ENCODE assay signal across 17 cellular contexts in the genomic region with DNA sequence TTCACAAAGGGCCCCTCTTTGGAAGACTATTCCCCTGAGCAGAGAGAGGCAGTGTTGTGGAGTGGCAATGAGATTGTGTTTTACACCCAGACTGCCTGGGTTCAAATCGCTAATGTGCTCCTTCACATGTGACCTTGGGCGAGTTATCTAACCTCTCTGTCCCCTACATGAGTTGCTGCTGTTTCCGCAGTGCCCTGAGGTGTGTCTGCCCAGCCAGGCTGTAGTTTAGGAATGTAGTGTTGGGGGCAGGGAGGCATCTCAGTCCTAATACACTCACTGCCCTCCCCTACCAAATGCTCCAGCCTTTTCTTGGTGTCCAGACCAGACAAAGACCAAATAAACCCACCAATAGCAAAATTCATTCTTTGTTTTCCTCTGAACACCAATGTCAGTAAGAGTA.
"Had no signal": no experiment of that assay in that cellular context is flagged by ENCODE, and none has a peak within 500 bp of the region (broad histone marks: within the 10 kb centered on the region; RNA-seq: fewer than 3 reads in every experiment).

No MANE protein-coding gene starts in this region.

- H3K4me2 ChIP-seq: neural progenitor cell had no signal

- H3K4me3 ChIP-seq: neural progenitor cell, ovary, tibial artery, vagina had no signal

- H3K4me3 Mint-ChIP-seq: activated CD4-positive, alpha-beta T cell treated with anti-CD3 and anti-CD28 coated beads, Interleukin-2, amount 10 ng/mL, durations not matched to agents 7 days and 5 days; effector memory CD8-positive, alpha-beta T cell; neural progenitor cell; T-helper 1 cell treated with Interleukin-12 subunit alpha and Interleukin-12 subunit beta and Interleukin-4 antibody, amounts not matched to agents 30 μg/mL and 1 μg/mL, for 36 hours had no signal

- ATAC-seq: foreskin keratinocyte, left colon had no signal

- H3K9me3 ChIP-seq: ovary, vagina had no signal

- H3K9me3 Mint-ChIP-seq: activated CD4-positive, alpha-beta T cell treated with anti-CD3 and anti-CD28 coated beads, Interleukin-2, amount 10 ng/mL, durations not matched to agents 7 days and 5 days; effector memory CD8-positive, alpha-beta T cell had no signal

- H3K9ac ChIP-seq: neural progenitor cell had no signal

- H3K27ac ChIP-seq: brain microvascular endothelial cell, foreskin keratinocyte, neural progenitor cell, ovary, tibial artery, vagina had no signal

- H3K36me3 ChIP-seq: brain microvascular endothelial cell, neural progenitor cell, ovary, tibial artery, vagina had no signal

- DNase-seq: activated CD4-positive, alpha-beta T cell treated with anti-CD3 and anti-CD28 coated beads, Interleukin-2, amount 10 ng/mL, durations not matched to agents 7 days and 5 days; activated naive CD4-positive, alpha-beta T cell treated with Interleukin-2 at 50 U/mL for 16 hours; anterior cingulate cortex; brain microvascular endothelial cell; cerebellar nuclear complex; effector memory CD8-positive, alpha-beta T cell; foreskin keratinocyte; head of caudate nucleus; left colon; mammary epithelial cell; ovary; stimulated activated CD4-positive, alpha-beta T cell treated with anti-CD3 and anti-CD28 coated beads, Interleukin-12 subunit alpha, Interleukin-12 subunit beta, amount 100 ng/mL, for 4 hours; stimulated activated CD4-positive, alpha-beta T cell treated with anti-CD3 and anti-CD28 coated beads, Interleukin-2, amount 100 ng/mL, for 24 hours; tibial artery had no signal

- H3K27me3 ChIP-seq: brain microvascular endothelial cell, neural progenitor cell, ovary, tibial artery, vagina had no signal

- H3K27ac Mint-ChIP-seq: activated CD4-positive, alpha-beta T cell treated with anti-CD3 and anti-CD28 coated beads, Interleukin-2, amount 10 ng/mL, durations not matched to agents 7 days and 5 days; effector memory CD8-positive, alpha-beta T cell; neural progenitor cell; T-helper 1 cell treated with Interleukin-12 subunit alpha and Interleukin-12 subunit beta and Interleukin-4 antibody, amounts not matched to agents 30 μg/mL and 1 μg/mL, for 36 hours had no signal

- H3K4me1 Mint-ChIP-seq: activated CD4-positive, alpha-beta T cell treated with anti-CD3 and anti-CD28 coated beads, Interleukin-2, amount 10 ng/mL, durations not matched to agents 7 days and 5 days had no signal

- H3K4me1 ChIP-seq: vagina had no signal

- H2AFZ ChIP-seq: neural progenitor cell had no signal
